In the genomic region with DNA sequence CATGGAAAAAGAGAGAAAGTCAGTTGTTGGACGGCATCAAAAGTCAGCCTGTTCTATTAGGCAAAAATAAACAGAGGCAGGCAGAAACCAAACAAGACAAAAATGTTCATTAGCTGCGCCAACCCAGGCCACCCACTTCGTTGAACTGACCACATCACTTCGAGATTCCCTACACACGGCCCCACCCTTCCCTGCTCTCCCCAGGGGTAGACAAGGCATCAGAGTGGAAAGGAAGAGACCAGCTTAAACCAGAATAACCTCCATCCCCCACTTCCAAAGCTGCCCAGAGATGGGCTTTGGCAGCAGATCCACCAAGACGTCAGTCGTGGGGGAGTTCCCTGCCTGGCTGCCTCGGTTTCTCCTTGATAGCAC, we compare ENCODE assay signal across 11 cellular contexts.
"Had no signal": no experiment of that assay in that cellular context is flagged by ENCODE, and none has a peak within 500 bp of the region (broad histone marks: within the 10 kb centered on the region; RNA-seq: fewer than 3 reads in every experiment).

No MANE protein-coding gene starts in this region.

- H3K9me3 ChIP-seq: psoas muscle had no signal

- H3K4me3 ChIP-seq: psoas muscle had no signal

- H3K27me3 ChIP-seq: brain microvascular endothelial cell had no signal

- ATAC-seq: psoas muscle; stimulated activated memory B cell treated with anti-CD40 and anti-IgM and Interleukin-4, amounts not matched to agents 10 μg/mL and 1 μg/mL and 100 μg/mL, for 72 hours had no signal

- H3K4me1 Mint-ChIP-seq: activated naive CD8-positive, alpha-beta T cell treated with anti-CD3 and anti-CD28 coated beads, Interleukin-2, amount 10 ng/mL, durations not matched to agents 7 days and 5 days; stimulated activated memory B cell treated with anti-CD40 and anti-IgM and Interleukin-4, amounts not matched to agents 10 μg/mL and 1 μg/mL and 100 μg/mL, for 72 hours had no signal

- H3K27me3 Mint-ChIP-seq: activated naive CD8-positive, alpha-beta T cell treated with anti-CD3 and anti-CD28 coated beads, Interleukin-2, amount 10 ng/mL, durations not matched to agents 7 days and 5 days; dendritic cell treated with granulocyte-macrophage colony-stimulating factor and Interleukin-4, amounts not matched to agents 40 ng/mL and 50 ng/mL, for 4 days; stimulated activated memory B cell treated with anti-CD40 and anti-IgM and Interleukin-4, amounts not matched to agents 10 μg/mL and 1 μg/mL and 100 μg/mL, for 72 hours had no signal

- H3K36me3 ChIP-seq: brain microvascular endothelial cell had no signal

- H3K36me3 Mint-ChIP-seq: activated naive CD8-positive, alpha-beta T cell treated with anti-CD3 and anti-CD28 coated beads, Interleukin-2, amount 10 ng/mL, durations not matched to agents 7 days and 5 days; stimulated activated memory B cell treated with anti-CD40 and anti-IgM and Interleukin-4, amounts not matched to agents 10 μg/mL and 1 μg/mL and 100 μg/mL, for 72 hours; type B pancreatic cell had no signal

- H3K27ac Mint-ChIP-seq: activated naive CD8-positive, alpha-beta T cell treated with anti-CD3 and anti-CD28 coated beads, Interleukin-2, amount 10 ng/mL, durations not matched to agents 7 days and 5 days; dendritic cell treated with granulocyte-macrophage colony-stimulating factor and Interleukin-4, amounts not matched to agents 40 ng/mL and 50 ng/mL, for 4 days; stimulated activated memory B cell treated with anti-CD40 and anti-IgM and Interleukin-4, amounts not matched to agents 10 μg/mL and 1 μg/mL and 100 μg/mL, for 72 hours; type B pancreatic cell had no signal

- H3K4me3 Mint-ChIP-seq: activated naive CD8-positive, alpha-beta T cell treated with anti-CD3 and anti-CD28 coated beads, Interleukin-2, amount 10 ng/mL, durations not matched to agents 7 days and 5 days; dendritic cell treated with granulocyte-macrophage colony-stimulating factor and Interleukin-4, amounts not matched to agents 40 ng/mL and 50 ng/mL, for 4 days; stimulated activated memory B cell treated with anti-CD40 and anti-IgM and Interleukin-4, amounts not matched to agents 10 μg/mL and 1 μg/mL and 100 μg/mL, for 72 hours; type B pancreatic cell had no signal

- H3K27ac ChIP-seq: brain microvascular endothelial cell, epithelial cell of prostate, psoas muscle had no signal

- H3K4me1 ChIP-seq: psoas muscle had no signal

- DNase-seq: activated CD4-positive, CD25-positive, alpha-beta regulatory T cell treated with anti-CD3 and anti-CD28 coated beads, Interleukin-2, amount 50 U/mL, for 72 hours; activated naive CD4-positive, alpha-beta T cell; activated naive CD8-positive, alpha-beta T cell treated with anti-CD3 and anti-CD28 coated beads, Interleukin-2, amount 10 ng/mL, durations not matched to agents 7 days and 5 days; activated T-cell treated with anti-CD3 and anti-CD28 coated beads for 4 hours; brain microvascular endothelial cell; hypothalamus; psoas muscle had no signal
